8 cellular contexts compared by ENCODE assay signal in genomic region chr15:67076147-67076843, GRCh38. TPM values are rescaled to one million over a fixed set of nuclear protein-coding genes. Genes with fewer than 3 reads are reported as not detected.
DNase-seq lines count a peak whose midpoint lies in the region; ATAC-seq, FAIRE-seq and TF ChIP-seq lines count a peak whose summit lies in the region.

No MANE protein-coding gene starts in this region.

- no peak overlapping the region for H2AFZ ChIP-seq in OCI-LY1 (ENCODE audit: low read length)

- no peaks in the 10 kb centered on the region for H3K9me2 ChIP-seq in OCI-LY1 (ENCODE audit: low read depth, low read length)

- no peaks in the 10 kb centered on the region for H4K20me1 ChIP-seq in OCI-LY1 (ENCODE audit: insufficient read depth, low read length)

- H3K79me2 ChIP-seq in OCI-LY1 (ENCODE audit: insufficient read depth, low read length): peaks cover 61% of the 10 kb centered on the region

- FAIRE-seq in pancreas (lab: Jason Lieb, UNC): no peak

- no peaks in the 10 kb centered on the region; the same call in 1 of the 2 replicates for H3F3A ChIP-seq in OCI-LY1 (ENCODE audit: insufficient read depth, low read length)

- H3K27me3 ChIP-seq in OCI-LY1 (ENCODE audit: insufficient read depth, low read length): no peaks in the 10 kb centered on the region
- H3K27me3 ChIP-seq in pancreas: no peaks in the 10 kb centered on the region

- WGBS in pancreas, 2 donors: 82 to 86% methylated on average over 13 of the region's 13 CpGs

- H3K4me3 ChIP-seq in OCI-LY1 (ENCODE audit: low read depth, low read length, poor library complexity, severe bottlenecking) (peak overlapping the region; percentile 14), pancreas (no peak overlapping the region)

- H3K4me2 ChIP-seq in OCI-LY1 (ENCODE audit: low read length): peak overlapping the region; percentile 56

- TF ChIP-seq CTCF in OCI-LY1 (IDR thresholded peaks at IDR 0.05; ENCODE audit: low read length): peak; percentile 16; the same call in 1 of the 2 replicates
- no peak for TF ChIP-seq CTCF in pancreas (IDR thresholded peaks at IDR 0.05)

- H3K4me1 ChIP-seq in OCI-LY1 (ENCODE audit: insufficient read depth, low read length, severe bottlenecking) (peaks cover 97% of the 10 kb centered on the region), pancreas (peaks cover 13 to 55% (median 19%) of the 10 kb centered on the region in 3 donors)

- intact Hi-C loops in pancreas (cut with DNase I): no loop called here

- peak overlapping the region; percentile 24; the same call in 1 of the 2 replicates for H3K9ac ChIP-seq in OCI-LY1 (ENCODE audit: low read length)

- H3K9me3 ChIP-seq in OCI-LY1 (ENCODE audit: low read length) (no peaks in the 10 kb centered on the region), pancreas (no peaks in the 10 kb centered on the region)

- DNase-seq in activated effector memory CD4-positive, alpha-beta T cell treated with anti-CD3 and anti-CD28 coated beads, Interleukin-2, amount 50 U/mL, for 16 hours: peak; percentile 82
- DNase-seq in activated effector memory CD4-positive, alpha-beta T cell treated with Interleukin-2 at 50 U/mL for 16 hours: no peak
- DNase-seq in dermis blood vessel endothelial cell (peak; percentile 92), NCI-H2227 (lab: John Stamatoyannopoulos, UW; ENCODE audit: unreplicated experiment) (no peak), pancreas (no peak), Ammon's horn (ENCODE audit: low spot score) (no peak)
- peak; percentile 75 for DNase-seq in stimulated activated CD4-positive, alpha-beta T cell treated with anti-CD3 and anti-CD28 coated beads, Interleukin-4, amount 100 ng/mL, for 1 hour

- peak overlapping the region; percentile 82 for H3K27ac ChIP-seq in OCI-LY1 (ENCODE audit: low read depth, low read length, poor library complexity, severe bottlenecking)
- H3K27ac ChIP-seq in pancreas: no peak overlapping the region

- H3K36me3 ChIP-seq in OCI-LY1 (ENCODE audit: insufficient read depth, low read length) (peaks cover 26% of the 10 kb centered on the region), pancreas (no peaks in the 10 kb centered on the region)

- no peak for ATAC-seq in pancreas

RNA-seq across cellular contexts. Expression of gene SMAD3, which starts 10.9 kb away (rescaled TPM):
- total RNA-seq in dermis blood vessel endothelial cell (16.5 and 29.9 TPM in 2 replicates), pancreas (10 to 100 TPM; 15.6 to 42.5 (median 23.8) TPM)
- 10 to 100 TPM in 1 of 2 donors, 1 to 10 TPM in 1; 7.9 to 13.5 TPM for polyA plus RNA-seq in pancreas

Comparison
In these comparisons a context has a peak if more than half of its experiments do, and no peak if none do; other contexts are left out.
1. DNase-seq: peak in activated effector memory CD4-positive, alpha-beta T cell treated with anti-CD3 and anti-CD28 coated beads, Interleukin-2, amount 50 U/mL, for 16 hours (single experiment), dermis blood vessel endothelial cell (single experiment) and stimulated activated CD4-positive, alpha-beta T cell treated with anti-CD3 and anti-CD28 coated beads, Interleukin-4, amount 100 ng/mL, for 1 hour (single experiment); none in activated effector memory CD4-positive, alpha-beta T cell treated with Interleukin-2 at 50 U/mL for 16 hours (single experiment), NCI-H2227 (single experiment), pancreas (0 of 6) and Ammon's horn (single experiment).